In genomic region chr10:32346551-32347362, GRCh38 we compare ENCODE assay signal across 1 cellular context.
TF ChIP-seq lines count a peak whose summit lies in the region.

Gene EPC1, minus strand, starts transcription at chr10:32347158. Its CDS starts 243 bp downstream, at chr10:32346915.

TF ChIP-seq in HepG2, 621 proteins besides CTCF, POLR2A, EP300 and RAD21 (continued from another document and continues in another):
- TF ChIP-seq MXD3 (CRISPR knock-in tag; IDR thresholded peaks at IDR 0.05): 0 out of 2 replicates have a peak, but pooled peaks have one; percentile 30
- TF ChIP-seq ZNF547 (CRISPR knock-in tag; IDR thresholded peaks at IDR 0.05): peak; percentile 62; the same call in 1 of the 2 replicates
- peak; percentile 34; the same call in 1 of the 2 replicates for TF ChIP-seq SIN3A (IDR thresholded peaks at IDR 0.05; ENCODE audit: borderline replicate concordance, low read depth, low read length)
- TF ChIP-seq TEAD2 (CRISPR knock-in tag; IDR thresholded peaks at IDR 0.05): no peak
- 0 out of 2 replicates have a peak, but pooled peaks have one; percentile 65 for TF ChIP-seq NFKBIZ (CRISPR knock-in tag; IDR thresholded peaks at IDR 0.05)
- 0 out of 2 replicates have a peak, but pooled peaks have one; percentile 12 for TF ChIP-seq PBX3 (CRISPR knock-in tag; IDR thresholded peaks at IDR 0.05; ENCODE audit: borderline replicate concordance)
- peak; percentile 66 for TF ChIP-seq ZNF687 (CRISPR knock-in tag; IDR thresholded peaks at IDR 0.05)
- no peak for TF ChIP-seq CREM (IDR thresholded peaks at IDR 0.05)
- no peak for TF ChIP-seq CREM (CRISPR knock-in tag; IDR thresholded peaks at IDR 0.05)
- peak; percentile 14; the same call in 1 of the 2 replicates for TF ChIP-seq NFYB (CRISPR knock-in tag; IDR thresholded peaks at IDR 0.05)
- no peak for TF ChIP-seq SMAD1 (CRISPR knock-in tag; IDR thresholded peaks at IDR 0.05; ENCODE audit: borderline replicate concordance, low read depth)
- no peak for TF ChIP-seq NR0B2 (CRISPR knock-in tag; IDR thresholded peaks at IDR 0.05)
- no peak for TF ChIP-seq ZBTB40 (IDR thresholded peaks at IDR 0.05)
- 0 out of 2 replicates have a peak, but pooled peaks have one; percentile 18 for TF ChIP-seq ZBTB40 (CRISPR knock-in tag; IDR thresholded peaks at IDR 0.05)
- TF ChIP-seq ZNF232 (CRISPR knock-in tag; IDR thresholded peaks at IDR 0.05; ENCODE audit: borderline replicate concordance): peak; percentile 39; the same call in 1 of the 2 replicates
- TF ChIP-seq PAXIP1 (CRISPR knock-in tag; conservative IDR thresholded peaks at IDR 0.05): peak; percentile 12
- TF ChIP-seq ELF4 (CRISPR knock-in tag; IDR thresholded peaks at IDR 0.05; ENCODE audit: borderline replicate concordance): no peak
- peak; percentile 81 for TF ChIP-seq ZHX2 (IDR thresholded peaks at IDR 0.05; ENCODE audit: low read depth)
- peak; percentile 75; the same call in 1 of the 2 replicates for TF ChIP-seq ZHX2 (CRISPR knock-in tag; IDR thresholded peaks at IDR 0.05; ENCODE audit: borderline replicate concordance)
- TF ChIP-seq E2F1 (CRISPR knock-in tag; IDR thresholded peaks at IDR 0.05): peak; percentile 15; the same call in 1 of the 2 replicates
- peak; percentile 77 for TF ChIP-seq AGO2 (optimal IDR thresholded peaks at IDR 0.05; ENCODE audit: low read depth, low read length)
- TF ChIP-seq ZNF350 (CRISPR knock-in tag; IDR thresholded peaks at IDR 0.05; ENCODE audit: borderline replicate concordance, low read depth): peak; percentile 75; the same call in 1 of the 2 replicates
- TF ChIP-seq ZFP41 (CRISPR knock-in tag; IDR thresholded peaks at IDR 0.05; ENCODE audit: borderline replicate concordance): no peak
